In the genomic region with DNA sequence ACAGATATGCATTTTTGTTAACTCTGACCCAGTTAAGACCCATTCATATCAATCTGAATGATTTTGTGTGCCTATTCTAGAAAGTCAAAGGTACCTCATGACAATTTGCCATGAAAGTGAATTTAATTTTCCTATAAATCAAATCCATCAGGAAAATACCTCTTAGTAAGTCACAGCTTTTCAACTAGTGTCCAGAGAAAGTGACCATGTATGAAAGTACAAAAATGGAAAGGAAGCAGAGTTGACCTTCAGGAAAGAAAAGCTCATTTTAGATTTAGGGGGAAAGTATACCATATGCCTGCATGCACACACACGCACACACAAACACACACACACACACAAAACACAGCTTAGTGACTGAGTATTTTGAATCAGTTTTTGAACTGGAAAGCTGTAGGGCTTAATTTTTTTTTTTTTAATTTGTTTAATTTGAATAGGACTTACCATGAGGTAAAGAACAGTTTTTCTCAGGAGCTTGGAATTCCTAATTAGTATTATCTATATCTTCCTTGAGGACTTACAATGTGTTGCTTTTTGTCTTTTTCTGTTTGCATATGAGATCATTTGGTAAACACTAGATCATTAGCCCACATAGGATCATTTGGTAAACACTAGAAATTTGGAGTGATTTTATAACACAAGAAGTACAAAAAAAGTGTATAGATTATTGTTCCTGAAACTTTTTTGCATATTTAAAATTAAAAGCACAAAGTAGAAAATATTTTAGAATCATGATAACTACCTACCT, we compare ENCODE assay signal across 34 cellular contexts.
"Had no signal": no experiment of that assay in that cellular context is flagged by ENCODE, and none has a peak within 500 bp of the region (broad histone marks: within the 10 kb centered on the region; RNA-seq: fewer than 3 reads in every experiment).

No MANE protein-coding gene starts in this region.

- H3K27me3 ChIP-seq: brain microvascular endothelial cell, esophagus muscularis mucosa, foreskin keratinocyte, heart left ventricle, neural progenitor cell, right atrium auricular region, stomach, thyroid gland, upper lobe of left lung, vagina had no signal

- FAIRE-seq: astrocyte had no signal

- H3K4me2 ChIP-seq: neural progenitor cell, smooth muscle cell had no signal

- H3K4me1 Mint-ChIP-seq: neural progenitor cell had no signal

- H3K4me1 ChIP-seq: foreskin keratinocyte, parathyroid adenoma had no signal

- H3K4me3 Mint-ChIP-seq: activated CD4-positive, alpha-beta memory T cell treated with anti-CD3 and anti-CD28 coated beads for 36 hours; activated T-helper 1 cell treated with anti-CD3 and anti-CD28 coated beads, Interleukin-12 subunit alpha, Interleukin-12 subunit beta, Interleukin-2, Interleukin-4 antibody, amounts not matched to agents 30 ng/mL and 10 ng/mL and 1 ng/mL, durations not matched to agents 14 hours and 24 hours and 36 hours; naive thymus-derived CD4-positive, alpha-beta T cell; neural progenitor cell; stimulated activated naive B cell treated with anti-CD40 and anti-IgM and Interleukin-4, amounts not matched to agents 10 μg/mL and 1 μg/mL and 100 μg/mL, for 72 hours had no signal

- H3K27me3 Mint-ChIP-seq: activated CD4-positive, alpha-beta memory T cell treated with anti-CD3 and anti-CD28 coated beads for 36 hours; naive thymus-derived CD4-positive, alpha-beta T cell; stimulated activated naive B cell treated with anti-CD40 and anti-IgM and Interleukin-4, amounts not matched to agents 10 μg/mL and 1 μg/mL and 100 μg/mL, for 72 hours had no signal

- H3K4me3 ChIP-seq: coronary artery, esophagus muscularis mucosa, heart left ventricle, neural progenitor cell, right atrium auricular region, smooth muscle cell, stomach, thyroid gland, upper lobe of left lung, vagina had no signal

- H3K9me3 ChIP-seq: esophagus muscularis mucosa, heart left ventricle, right atrium auricular region, stomach, thyroid gland, upper lobe of left lung, vagina had no signal

- H3K9ac ChIP-seq: neural progenitor cell, parathyroid adenoma had no signal

- H3K27ac Mint-ChIP-seq: activated CD4-positive, alpha-beta memory T cell treated with anti-CD3 and anti-CD28 coated beads for 36 hours; activated T-helper 1 cell treated with anti-CD3 and anti-CD28 coated beads, Interleukin-12 subunit alpha, Interleukin-12 subunit beta, Interleukin-2, Interleukin-4 antibody, amounts not matched to agents 30 ng/mL and 10 ng/mL and 1 ng/mL, durations not matched to agents 14 hours and 24 hours and 36 hours; immature natural killer cell; naive thymus-derived CD4-positive, alpha-beta T cell; neural progenitor cell; stimulated activated naive B cell treated with anti-CD40 and anti-IgM and Interleukin-4, amounts not matched to agents 10 μg/mL and 1 μg/mL and 100 μg/mL, for 72 hours had no signal

- DNase-seq: activated CD4-positive, alpha-beta memory T cell treated with anti-CD3 and anti-CD28 coated beads for 36 hours; activated CD4-positive, alpha-beta T cell treated with anti-CD3 and anti-CD28 coated beads for 48 hours; activated CD8-positive, alpha-beta memory T cell treated with anti-CD3 and anti-CD28 coated beads, Interleukin-2, amount 50 U/mL, for 4 hours; activated effector memory CD4-positive, alpha-beta T cell treated with anti-CD3 and anti-CD28 coated beads, Interleukin-2, amount 50 U/mL, for 16 hours; activated naive CD4-positive, alpha-beta T cell treated with anti-CD3 and anti-CD28 coated beads, Interleukin-2, amount 50 U/mL, for 16 hours; activated T-cell treated with anti-CD3 and anti-CD28 coated beads, Interleukin-2, amount 50 U/mL, for 1 hour; amniotic stem cell; brain microvascular endothelial cell; foreskin keratinocyte; heart left ventricle; hypothalamus; immature natural killer cell; midbrain; naive thymus-derived CD4-positive, alpha-beta T cell; occipital lobe; stimulated activated CD4-positive, alpha-beta T cell treated with anti-CD3 and anti-CD28 coated beads, Interleukin-1b, Interleukin-23, amount 100 ng/mL, for 48 hours; stimulated activated CD4-positive, alpha-beta T cell treated with anti-CD3 and anti-CD28 coated beads, Interleukin-4, amount 100 ng/mL, for 4 hours; stimulated activated CD8-positive, alpha-beta memory T cell treated with anti-CD3 and anti-CD28 coated beads, Interleukin-4, amount 100 ng/mL, for 48 hours; stimulated activated naive B cell treated with anti-CD40 and anti-IgM and Interleukin-4, amounts not matched to agents 10 μg/mL and 1 μg/mL and 100 μg/mL, for 72 hours; stomach; T1000; thyroid gland; upper lobe of left lung; WERI-Rb-1 had no signal

- ATAC-seq: activated CD4-positive, CD25-positive, alpha-beta regulatory T cell treated with anti-CD3 and anti-CD28 coated beads, Interleukin-2, amount 50 U/mL, for 24 hours; foreskin keratinocyte; heart left ventricle; naive thymus-derived CD4-positive, alpha-beta T cell; stimulated activated naive B cell treated with anti-CD40 and anti-IgM and Interleukin-4, amounts not matched to agents 10 μg/mL and 1 μg/mL and 100 μg/mL, for 72 hours had no signal

- H3K36me3 Mint-ChIP-seq: neural progenitor cell had no signal

- H2AFZ ChIP-seq: neural progenitor cell, parathyroid adenoma had no signal

- H3K27ac ChIP-seq: brain microvascular endothelial cell, coronary artery, esophagus muscularis mucosa, foreskin keratinocyte, heart left ventricle, neural progenitor cell, parathyroid adenoma, right atrium auricular region, stomach, thyroid gland, upper lobe of left lung, vagina, WERI-Rb-1 had no signal

- H3K36me3 ChIP-seq: brain microvascular endothelial cell, esophagus muscularis mucosa, heart left ventricle, neural progenitor cell, right atrium auricular region, stomach, thyroid gland, upper lobe of left lung, vagina, WERI-Rb-1 had no signal

- H3K9me3 Mint-ChIP-seq: activated T-helper 1 cell treated with anti-CD3 and anti-CD28 coated beads, Interleukin-12 subunit alpha, Interleukin-12 subunit beta, Interleukin-2, Interleukin-4 antibody, amounts not matched to agents 30 ng/mL and 10 ng/mL and 1 ng/mL, durations not matched to agents 14 hours and 24 hours and 36 hours; neural progenitor cell; stimulated activated naive B cell treated with anti-CD40 and anti-IgM and Interleukin-4, amounts not matched to agents 10 μg/mL and 1 μg/mL and 100 μg/mL, for 72 hours had no signal
